17 cellular contexts compared by ENCODE assay signal in the genomic region with DNA sequence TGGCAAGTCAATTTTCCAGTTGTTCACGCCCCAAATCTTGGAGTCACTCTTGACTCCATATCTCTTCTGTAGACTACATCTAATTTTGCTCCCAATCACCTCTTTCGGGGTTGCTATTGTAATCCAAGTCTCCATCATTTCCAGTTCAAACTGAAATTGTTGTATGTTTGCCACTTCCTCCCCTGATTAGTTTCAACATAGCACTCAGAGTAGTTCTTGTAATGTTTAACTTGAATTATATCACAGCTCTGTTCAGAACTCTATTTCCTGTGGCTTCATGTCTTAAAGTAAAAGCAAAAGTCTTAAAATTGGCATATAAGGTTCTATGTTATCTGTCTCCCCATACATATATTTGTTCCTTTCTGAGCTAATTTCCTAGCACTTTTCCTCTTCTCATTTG.
DNase-seq lines count a peak whose midpoint lies in the region; ATAC-seq and TF ChIP-seq lines count a peak whose summit lies in the region.
"Had no signal": no experiment of that assay in that cellular context is flagged by ENCODE, and none has a peak within 500 bp of the region (broad histone marks: within the 10 kb centered on the region; RNA-seq: fewer than 3 reads in every experiment).

No MANE protein-coding gene starts in this region.

- TF ChIP-seq CTCF in GM12865 (IDR thresholded peaks at IDR 0.05; ENCODE audit: insufficient read depth, low read depth, low read length, missing control alignments): no peak

- ATAC-seq in GM19043 (IDR thresholded peaks at IDR 0.05; ENCODE audit: low read depth, unreplicated experiment) (peak; percentile 84), HG02588 (IDR thresholded peaks at IDR 0.05; ENCODE audit: unreplicated experiment) (peak; percentile 63), HG03432 (IDR thresholded peaks at IDR 0.05; ENCODE audit: unreplicated experiment) (peak; percentile 83)
- ATAC-seq: foreskin keratinocyte; PC-3; stimulated activated effector memory CD8-positive, alpha-beta T cell treated with anti-CD3 and anti-CD28 coated beads, Interleukin-12 subunit alpha, Interleukin-12 subunit beta, amount 100 ng/mL, for 72 hours had no signal

- DNase-seq in GM12865 (ENCODE audit: low read depth) (peak; percentile 11), mesenteric fat pad (ENCODE audit: low spot score) (no peak), COLO668 (lab: John Stamatoyannopoulos, UW; ENCODE audit: unreplicated experiment) (no peak), SKM-1 treated with dmso at 0.1 percent for 144 hours (lab: John Stamatoyannopoulos, UW; ENCODE audit: unreplicated experiment) (no peak)
- DNase-seq in stimulated activated naive CD4-positive, alpha-beta T cell treated with Interleukin-2 at 50 U/mL for 16 hours (lab: John Stamatoyannopoulos, UW): no peak
- DNase-seq: activated CD4-positive, alpha-beta T cell treated with anti-CD3 and anti-CD28 coated beads, Interleukin-2, amount 10 ng/mL, durations not matched to agents 7 days and 5 days; effector memory CD4-positive, alpha-beta T cell; foreskin keratinocyte; immature natural killer cell; NCI-H2227 treated with DMSO at 0.1 percent for 48 hours; PC-3; stimulated activated CD4-positive, alpha-beta T cell treated with anti-CD3 and anti-CD28 coated beads, Interleukin-2, amount 100 ng/mL, for 24 hours; uterus had no signal

- H3K4me3 ChIP-seq in GM12865 (ENCODE audit: low read depth, low read length): no peak overlapping the region
- H3K4me3 ChIP-seq: uterus had no signal
